ENCODE assay signal across 21 cellular contexts in the genomic region with DNA sequence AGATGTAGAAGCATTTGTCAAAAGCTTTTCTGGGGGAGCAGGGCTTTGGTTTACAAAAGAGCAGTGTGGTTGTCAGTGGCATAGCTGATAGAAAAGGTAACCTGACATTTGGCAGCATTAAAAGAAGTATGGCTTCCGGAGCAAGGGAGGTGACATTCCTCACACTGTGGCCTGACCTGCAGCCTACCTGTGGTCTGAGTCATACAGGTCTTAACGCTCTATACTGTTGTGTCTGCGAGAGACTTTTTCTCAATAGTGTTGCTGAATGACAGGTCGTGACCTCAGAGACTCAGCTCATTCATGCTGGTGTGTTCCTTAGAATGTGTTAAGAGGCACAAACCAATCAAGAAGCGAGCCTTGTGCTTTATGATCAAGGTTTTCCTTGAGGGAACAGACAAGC. TPM values are rescaled to one million over a fixed set of nuclear protein-coding genes. Genes with fewer than 3 reads are reported as not detected.
DNase-seq lines count a peak whose midpoint lies in the region; ATAC-seq and FAIRE-seq lines count a peak whose summit lies in the region.
"Had no signal": no experiment of that assay in that cellular context is flagged by ENCODE, and none has a peak within 500 bp of the region (broad histone marks: within the 10 kb centered on the region; RNA-seq: fewer than 3 reads in every experiment).

No MANE protein-coding gene starts in this region.

- in situ Hi-C loops in ACHN (cut with HindIII; ENCODE audit: low pct_ligation_motif_present, low pct_unique_long_range_greater_than_20kb, low sequenced_read_pairs) = no loop called here

- peak; percentile 12 for DNase-seq in SIG-M5 treated with dmso at 0.1 percent for 504 hours (lab: John Stamatoyannopoulos, UW; ENCODE audit: unreplicated experiment)
- no peak for DNase-seq in SIG-M5 (lab: John Stamatoyannopoulos, UW)
- no peak for DNase-seq in caudate nucleus (lab: John Stamatoyannopoulos, UW)
- peak; percentile 18 for DNase-seq in left lobe of liver (ENCODE audit: low spot score)
- DNase-seq in urothelium cell line (ENCODE audit: low spot score) = peak; percentile 43
- DNase-seq in ACHN = no peak
- DNase-seq in DMS 273 (lab: John Stamatoyannopoulos, UW; ENCODE audit: unreplicated experiment) = no peak
- no peak for DNase-seq in DMS114 treated with DMSO at 0.1 percent for 48 hours (lab: John Stamatoyannopoulos, UW; ENCODE audit: unreplicated experiment)
- DNase-seq: CD8-positive, alpha-beta memory T cell; GM23248; MV-4-11; NCI-H1417 treated with DMSO at 0.1 percent for 48 hours; NCI-H2029; NCI-H2171 treated with DMSO at 0.1 percent for 48 hours; NCI-H510A; NCI-H82 had no signal

- no peak for ATAC-seq in left lobe of liver

- peak overlapping the region; percentile 95 for H3K27ac ChIP-seq in caudate nucleus (ENCODE audit: low read depth, low read length)
- H3K27ac ChIP-seq: 22Rv1, BLaER1, GM23248, Peyer's patch, SJSA1 had no signal

- no peak for FAIRE-seq in urothelium cell line (lab: Jason Lieb, UNC)

RNA-seq across cellular contexts. Expression of a gene that starts 19.3 kb away (rescaled TPM):
- total RNA-seq in left lobe of liver = 76.3 TPM

RNA-seq across cellular contexts. Expression of a gene that starts 37.6 kb away (rescaled TPM):
- 867 TPM for total RNA-seq in left lobe of liver
- total RNA-seq: CD8-positive, alpha-beta memory T cell; Daoy; GM23248; SJSA1 had no signal

Comparison
In these comparisons a context has a peak if more than half of its experiments do, and no peak if none do; other contexts are left out.
1. DNase-seq: peak in SIG-M5 treated with dmso at 0.1 percent for 504 hours (single experiment), left lobe of liver (single experiment) and urothelium cell line (single experiment); none in SIG-M5 (single experiment), caudate nucleus (0 of 61), ACHN (single experiment), DMS 273 (single experiment) and DMS114 treated with DMSO at 0.1 percent for 48 hours (single experiment).